In the genomic region with DNA sequence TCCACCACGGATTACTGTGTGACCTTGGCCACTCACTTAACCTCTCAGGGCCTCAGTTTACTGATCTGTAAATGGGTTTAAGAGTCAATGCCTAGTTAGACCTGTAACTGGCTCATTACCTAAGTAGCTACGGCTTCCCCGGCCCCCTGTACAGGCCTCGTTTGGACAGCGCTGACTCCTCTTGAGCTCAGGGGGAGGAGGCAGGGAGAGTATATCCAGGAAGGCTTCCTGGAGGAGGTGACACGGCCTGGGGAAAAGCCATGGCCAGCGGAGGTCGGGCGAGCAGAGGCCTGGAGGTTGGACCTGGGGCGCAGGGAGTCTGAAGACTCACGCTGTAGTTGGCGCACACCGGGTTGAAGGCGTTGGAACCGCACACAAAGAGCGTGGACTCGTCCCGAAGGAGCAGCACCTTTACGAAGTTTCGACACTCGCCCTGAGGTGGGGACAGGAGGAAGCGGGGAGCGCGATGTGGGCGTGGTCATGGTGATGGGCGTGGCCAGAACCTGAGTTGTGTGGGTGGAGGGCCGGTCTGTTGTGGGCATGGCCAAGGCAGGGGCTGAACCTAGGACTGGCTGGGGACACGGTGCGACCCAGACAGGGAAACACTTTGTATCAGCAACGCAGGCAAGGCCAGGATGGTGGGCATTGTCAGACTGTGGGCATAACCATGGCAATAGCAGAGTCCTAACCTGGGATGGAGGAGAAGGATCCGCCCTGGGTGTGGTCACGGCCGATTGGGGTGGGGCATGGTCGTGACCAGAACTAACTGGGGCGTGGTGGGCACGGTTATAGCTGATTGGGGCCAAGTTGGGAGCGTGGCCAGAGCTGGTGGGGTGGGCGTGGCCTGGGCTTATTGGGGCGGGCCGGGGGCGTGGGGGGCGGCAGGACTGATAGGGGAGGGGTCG, we compare ENCODE assay signal across 1 cellular context.
TF ChIP-seq lines count a peak whose summit lies in the region.

No MANE protein-coding gene starts in this region.

TF ChIP-seq in HepG2, 621 proteins besides CTCF, POLR2A, EP300 and RAD21 (continued from another document):
- TF ChIP-seq ZNF609 (CRISPR knock-in tag; IDR thresholded peaks at IDR 0.05; ENCODE audit: borderline replicate concordance) (no peak), ZNF749 (CRISPR knock-in tag; IDR thresholded peaks at IDR 0.05; ENCODE audit: borderline replicate concordance) (0 out of 2 replicates have a peak, but pooled peaks have one; percentile 5), GTF2F1 (IDR thresholded peaks at IDR 0.05; ENCODE audit: low read length) (no peak), ZNF687 (CRISPR knock-in tag; IDR thresholded peaks at IDR 0.05) (0 out of 2 replicates have a peak, but pooled peaks have one; percentile 9), ZFP36 (IDR thresholded peaks at IDR 0.05; ENCODE audit: borderline replicate concordance, low read depth, low read length, partially characterized antibody) (peak; percentile 61), MTF1 (CRISPR knock-in tag; IDR thresholded peaks at IDR 0.05) (no peak), SRSF1 (optimal IDR thresholded peaks at IDR 0.05; ENCODE audit: low read depth, low read length) (no peak), SAP130 (CRISPR knock-in tag; IDR thresholded peaks at IDR 0.05; ENCODE audit: low read depth) (no peak), ZNF562 (CRISPR knock-in tag; IDR thresholded peaks at IDR 0.05; ENCODE audit: borderline replicate concordance) (no peak), NFIC (IDR thresholded peaks at IDR 0.05; ENCODE audit: low read length) (no peak), PCBP1 (IDR thresholded peaks at IDR 0.05; ENCODE audit: borderline replicate concordance, low read depth, low read length) (0 out of 2 replicates have a peak, but pooled peaks have one; percentile 22), GMEB2 (CRISPR knock-in tag; IDR thresholded peaks at IDR 0.05; ENCODE audit: low read depth) (no peak), ZMYM3 (CRISPR knock-in tag; IDR thresholded peaks at IDR 0.05) (peak; percentile 61)
